Comparison of ENCODE assay signal across 19 cellular contexts in genomic region chr13:70585109-70585508, GRCh38.
"Had no signal": no experiment of that assay in that cellular context is flagged by ENCODE, and none has a peak within 500 bp of the region (broad histone marks: within the 10 kb centered on the region; RNA-seq: fewer than 3 reads in every experiment).

No MANE protein-coding gene starts in this region.

- H3K27ac Mint-ChIP-seq: activated CD8-positive, alpha-beta T cell treated with anti-CD3 and anti-CD28 coated beads, Interleukin-2, amount 10 ng/mL, durations not matched to agents 7 days and 5 days; activated naive CD8-positive, alpha-beta T cell treated with anti-CD3 and anti-CD28 coated beads, Interleukin-2, amount 10 ng/mL, durations not matched to agents 7 days and 5 days; T-helper 1 cell treated with Interleukin-12 subunit alpha and Interleukin-12 subunit beta and Interleukin-4 antibody, amounts not matched to agents 30 μg/mL and 1 μg/mL, for 36 hours had no signal

- H3K4me1 Mint-ChIP-seq: activated naive CD8-positive, alpha-beta T cell treated with anti-CD3 and anti-CD28 coated beads, Interleukin-2, amount 10 ng/mL, durations not matched to agents 7 days and 5 days had no signal

- H3K9me3 Mint-ChIP-seq: T-helper 1 cell treated with Interleukin-12 subunit alpha and Interleukin-12 subunit beta and Interleukin-4 antibody, amounts not matched to agents 30 μg/mL and 1 μg/mL, for 36 hours had no signal

- H3K4me3 Mint-ChIP-seq: activated CD8-positive, alpha-beta T cell treated with anti-CD3 and anti-CD28 coated beads, Interleukin-2, amount 10 ng/mL, durations not matched to agents 7 days and 5 days; activated naive CD8-positive, alpha-beta T cell treated with anti-CD3 and anti-CD28 coated beads, Interleukin-2, amount 10 ng/mL, durations not matched to agents 7 days and 5 days; T-helper 1 cell treated with Interleukin-12 subunit alpha and Interleukin-12 subunit beta and Interleukin-4 antibody, amounts not matched to agents 30 μg/mL and 1 μg/mL, for 36 hours had no signal

- H3K27me3 Mint-ChIP-seq: activated naive CD8-positive, alpha-beta T cell treated with anti-CD3 and anti-CD28 coated beads, Interleukin-2, amount 10 ng/mL, durations not matched to agents 7 days and 5 days had no signal

- DNase-seq: activated CD4-positive, alpha-beta T cell treated with anti-CD3 and anti-CD28 coated beads for 4 hours; activated CD8-positive, alpha-beta memory T cell treated with anti-CD3 and anti-CD28 coated beads, Interleukin-2, amount 50 U/mL, for 48 hours; activated CD8-positive, alpha-beta T cell treated with anti-CD3 and anti-CD28 coated beads, Interleukin-2, amount 10 ng/mL, durations not matched to agents 7 days and 5 days; activated naive CD4-positive, alpha-beta T cell treated with anti-CD3 and anti-CD28 coated beads, Interleukin-2, amount 50 U/mL, for 16 hours; activated naive CD8-positive, alpha-beta T cell treated with anti-CD3 and anti-CD28 coated beads, Interleukin-2, amount 10 ng/mL, durations not matched to agents 7 days and 5 days; activated T-cell treated with anti-CD3 and anti-CD28 coated beads, Interleukin-2, amount 50 U/mL, for 1 hour; adrenal gland; anterior cingulate cortex; cerebellar nuclear complex; NCI-H1105; NCI-H1436 treated with DMSO at 0.1 percent for 48 hours; NCI-H187; NCI-H446 treated with DMSO at 0.1 percent for 48 hours; NCI-H524 treated with DMSO at 0.1 percent for 48 hours; PC-3; SHP77 had no signal

- H3K36me3 Mint-ChIP-seq: activated naive CD8-positive, alpha-beta T cell treated with anti-CD3 and anti-CD28 coated beads, Interleukin-2, amount 10 ng/mL, durations not matched to agents 7 days and 5 days had no signal

- ATAC-seq: activated CD4-positive, CD25-positive, alpha-beta regulatory T cell treated with anti-CD3 and anti-CD28 coated beads, Interleukin-2, amount 50 U/mL, for 24 hours; activated CD8-positive, alpha-beta T cell treated with anti-CD3 and anti-CD28 coated beads, Interleukin-2, amount 10 ng/mL, durations not matched to agents 7 days and 5 days; PC-3; SK-N-SH treated with all-trans-retinoic acid at 6 μM for 48 hours had no signal
